ENCODE assay signal across 1 cellular context in genomic region chr7:139656387-139656786, GRCh38.
TF ChIP-seq lines count a peak whose summit lies in the region.

No MANE protein-coding gene starts in this region.

TF ChIP-seq in GM12878, 131 proteins besides CTCF, POLR2A, EP300 and RAD21 (continued from another document):
- TF ChIP-seq ELK1 (IDR thresholded peaks at IDR 0.05; ENCODE audit: low read depth, low read length) (no peak), STAT1 (conservative IDR thresholded peaks at IDR 0.05) (no peak), HSF1 (IDR thresholded peaks at IDR 0.05; ENCODE audit: low read depth, low read length) (no peak), PKNOX1 (IDR thresholded peaks at IDR 0.05) (no peak), RBBP5 (conservative IDR thresholded peaks at IDR 0.05) (no peak), ZNF207 (IDR thresholded peaks at IDR 0.05; ENCODE audit: borderline replicate concordance) (no peak), E2F4 (IDR thresholded peaks at IDR 0.05; ENCODE audit: low read depth, low read length) (no peak), CBX5 (IDR thresholded peaks at IDR 0.05; ENCODE audit: low read depth) (no peak), NRF1 (conservative IDR thresholded peaks at IDR 0.05; ENCODE audit: low read depth, low read length) (no peak), PBX3 (IDR thresholded peaks at IDR 0.05; ENCODE audit: insufficient replicate concordance, low read depth, low read length) (no peak), ZNF592 (IDR thresholded peaks at IDR 0.05) (no peak), GATAD2B (conservative IDR thresholded peaks at IDR 0.05; ENCODE audit: low read depth) (no peak), USF2 (IDR thresholded peaks at IDR 0.05; ENCODE audit: borderline replicate concordance, low read depth, low read length) (no peak), RELA (IDR thresholded peaks at IDR 0.05; ENCODE audit: borderline replicate concordance, partially characterized antibody) (no peak), JUNB (IDR thresholded peaks at IDR 0.05) (no peak)
